18 cellular contexts compared by ENCODE assay signal in the genomic region with DNA sequence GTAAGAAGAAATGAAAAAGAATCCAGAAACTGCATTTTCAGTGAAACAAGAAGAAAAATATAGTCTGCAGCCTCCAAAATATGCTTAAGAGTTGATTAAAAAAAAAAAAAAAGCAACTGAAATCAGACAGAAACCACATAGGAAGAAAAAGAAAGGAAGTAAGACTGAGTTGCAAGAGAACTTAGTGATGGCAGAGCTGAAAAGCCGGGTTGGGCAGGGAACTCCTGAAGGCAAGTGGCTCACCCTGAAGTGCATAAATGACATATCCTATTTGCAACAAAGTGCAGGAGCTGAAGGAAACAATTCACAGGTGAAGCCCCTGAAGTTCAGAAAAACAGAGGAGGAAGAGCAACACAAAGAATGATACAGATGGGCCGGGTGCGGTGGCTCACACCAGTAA.
A peak's percentile ranks its signal among the peaks of the same experiment; 100 is the strongest.
DNase-seq lines count a peak whose midpoint lies in the region; ATAC-seq and TF ChIP-seq lines count a peak whose summit lies in the region.
"Had no signal": no experiment of that assay in that cellular context is flagged by ENCODE, and none has a peak within 500 bp of the region (broad histone marks: within the 10 kb centered on the region; RNA-seq: fewer than 3 reads in every experiment).

No MANE protein-coding gene starts in this region.

- H3K27ac Mint-ChIP-seq in activated B cell treated with CpG ODN at 0.5 μM for 24 hours = no peak overlapping the region
- H3K27ac Mint-ChIP-seq: activated T-cell treated with anti-CD3 and anti-CD28 coated beads, Interleukin-2, amount 50 U/mL, for 24 hours had no signal

- no peak overlapping the region for H3K27ac ChIP-seq in spleen
- H3K27ac ChIP-seq: colonic mucosa, upper lobe of right lung had no signal

- H3K4me1 ChIP-seq in spleen = peaks cover 0 to 7% (median 2%) of the 10 kb centered on the region in 6 donors
- H3K4me1 ChIP-seq: colonic mucosa, upper lobe of right lung had no signal

- CTCF ChIA-PET in activated B cell treated with CpG ODN at 0.5 μM for 24 hours (lab: Charles Lee) = interaction anchor here (0.7 kb wide), 1 partner anchor 94 kb away, joined by 3 read pairs; no protein-coding TSS in a partner anchor

- no peak overlapping the region for H3K4me3 ChIP-seq in GM06990 (replicated peaks; ENCODE audit: low read depth, low read length)
- H3K4me3 ChIP-seq in spleen = no peak overlapping the region
- H3K4me3 ChIP-seq: colonic mucosa, upper lobe of right lung had no signal

- H3K9me3 Mint-ChIP-seq in activated B cell treated with CpG ODN at 0.5 μM for 24 hours = no peaks in the 10 kb centered on the region
- H3K9me3 Mint-ChIP-seq: activated T-cell treated with anti-CD3 and anti-CD28 coated beads, Interleukin-2, amount 50 U/mL, for 24 hours had no signal

- DNase-seq in GM06990 (ENCODE audit: extremely low read depth, insufficient read length) (peak; percentile 19), KG1 (lab: John Stamatoyannopoulos, UW) (peak; percentile 26), activated B cell treated with CpG ODN at 0.5 μM for 24 hours (no peak), spleen (no peak), OCI-M2 (lab: John Stamatoyannopoulos, UW; ENCODE audit: unreplicated experiment) (no peak), left cardiac atrium (no peak)
- DNase-seq: activated CD4-positive, CD25-positive, alpha-beta regulatory T cell; activated T-cell treated with anti-CD3 and anti-CD28 coated beads, Interleukin-2, amount 50 U/mL, for 24 hours; amygdala; colonic mucosa; erythroblast; head of caudate nucleus; kidney glomerular epithelial cell; NCI-H2029 treated with DMSO at 0.1 percent for 48 hours; NCI-H82; upper lobe of right lung had no signal

- peak; percentile 62 for ATAC-seq in GM19351 (IDR thresholded peaks at IDR 0.05; ENCODE audit: unreplicated experiment)
- ATAC-seq in activated B cell treated with CpG ODN at 0.5 μM for 24 hours (ENCODE audit: low read depth) = no peak
- no peak for ATAC-seq in HG02970 (IDR thresholded peaks at IDR 0.05; ENCODE audit: low FRiP score, unreplicated experiment)
- no peak for ATAC-seq in left cardiac atrium
- ATAC-seq: upper lobe of right lung had no signal

- H3K27me3 ChIP-seq in GM06990 (replicated peaks; ENCODE audit: control insufficient read depth, insufficient read depth, low read length) (no peaks in the 10 kb centered on the region), spleen (replicated peaks in 1 of 7) (peaks cover 0 to 8% (median 0%) of the 10 kb centered on the region in 7 donors)
- H3K27me3 ChIP-seq: colonic mucosa, upper lobe of right lung had no signal

- H3K36me3 ChIP-seq in GM06990 (ENCODE audit: control insufficient read depth, insufficient read depth, low read length) (no peaks in the 10 kb centered on the region), spleen (no peaks in the 10 kb centered on the region)
- H3K36me3 ChIP-seq: colonic mucosa, upper lobe of right lung had no signal

- POLR2A ChIA-PET in activated B cell treated with CpG ODN at 0.5 μM for 24 hours (lab: Charles Lee) = interaction anchor here (0.7 kb wide), 1 partner anchor 1068 kb away, joined by 4 read pairs; no protein-coding TSS in a partner anchor

- TF ChIP-seq CTCF in GM06990 (IDR thresholded peaks at IDR 0.05; ENCODE audit: insufficient read depth, low read length, poor library complexity, severe bottlenecking) = no peak
- TF ChIP-seq CTCF in activated B cell treated with CpG ODN at 0.5 μM for 24 hours (IDR thresholded peaks at IDR 0.05) = no peak
- no peak for TF ChIP-seq CTCF in spleen (IDR thresholded peaks at IDR 0.05 in 8 of 11, conservative IDR thresholded peaks at IDR 0.05 in 3 of 11)

- peak overlapping the region; percentile 73 for H3K4me3 Mint-ChIP-seq in activated B cell treated with CpG ODN at 0.5 μM for 24 hours
- H3K4me3 Mint-ChIP-seq: activated T-cell treated with anti-CD3 and anti-CD28 coated beads, Interleukin-2, amount 50 U/mL, for 24 hours had no signal

- no peak for TF ChIP-seq POLR2A in spleen (IDR thresholded peaks at IDR 0.05)

- peaks cover 3% of the 10 kb centered on the region for H3K27me3 Mint-ChIP-seq in activated B cell treated with CpG ODN at 0.5 μM for 24 hours

- no peaks in the 10 kb centered on the region for H3K36me3 Mint-ChIP-seq in activated B cell treated with CpG ODN at 0.5 μM for 24 hours (ENCODE audit: low read depth)

- peaks cover 12% of the 10 kb centered on the region for H3K4me1 Mint-ChIP-seq in activated B cell treated with CpG ODN at 0.5 μM for 24 hours

- no peaks in the 10 kb centered on the region for H3K9me3 ChIP-seq in spleen
- H3K9me3 ChIP-seq: colonic mucosa, upper lobe of right lung had no signal

- WGBS in spleen, 5 donors = 20 to 55% (median 47%) methylated on average over 3 of the region's 3 CpGs

- intact Hi-C loops in activated B cell treated with CpG ODN at 0.5 μM for 24 hours (cut with micrococcal nuclease) (no loop called here), spleen (cut with DNase I; ENCODE audit: low total_unique reads) (no loop called here), left cardiac atrium (cut with DNase I) (no loop called here)

Comparison
In these comparisons a context has a peak if more than half of its experiments do, and no peak if none do; other contexts are left out.
1. DNase-seq: peak in GM06990 (single experiment) and KG1 (single experiment); none in activated B cell treated with CpG ODN at 0.5 μM for 24 hours (single experiment), spleen (single experiment), OCI-M2 (single experiment) and left cardiac atrium (single experiment).